1 cellular context compared by ENCODE assay signal in genomic region chr16:57694191-57694555, GRCh38.
TF ChIP-seq lines count a peak whose summit lies in the region.

No MANE protein-coding gene starts in this region.

TF ChIP-seq in GM12878, 131 proteins besides CTCF, POLR2A, EP300 and RAD21:
- TF ChIP-seq ZNF622 (IDR thresholded peaks at IDR 0.05) (no peak), MTA3 (IDR thresholded peaks at IDR 0.05; ENCODE audit: borderline replicate concordance, low read length) (no peak)
